In the genomic region with DNA sequence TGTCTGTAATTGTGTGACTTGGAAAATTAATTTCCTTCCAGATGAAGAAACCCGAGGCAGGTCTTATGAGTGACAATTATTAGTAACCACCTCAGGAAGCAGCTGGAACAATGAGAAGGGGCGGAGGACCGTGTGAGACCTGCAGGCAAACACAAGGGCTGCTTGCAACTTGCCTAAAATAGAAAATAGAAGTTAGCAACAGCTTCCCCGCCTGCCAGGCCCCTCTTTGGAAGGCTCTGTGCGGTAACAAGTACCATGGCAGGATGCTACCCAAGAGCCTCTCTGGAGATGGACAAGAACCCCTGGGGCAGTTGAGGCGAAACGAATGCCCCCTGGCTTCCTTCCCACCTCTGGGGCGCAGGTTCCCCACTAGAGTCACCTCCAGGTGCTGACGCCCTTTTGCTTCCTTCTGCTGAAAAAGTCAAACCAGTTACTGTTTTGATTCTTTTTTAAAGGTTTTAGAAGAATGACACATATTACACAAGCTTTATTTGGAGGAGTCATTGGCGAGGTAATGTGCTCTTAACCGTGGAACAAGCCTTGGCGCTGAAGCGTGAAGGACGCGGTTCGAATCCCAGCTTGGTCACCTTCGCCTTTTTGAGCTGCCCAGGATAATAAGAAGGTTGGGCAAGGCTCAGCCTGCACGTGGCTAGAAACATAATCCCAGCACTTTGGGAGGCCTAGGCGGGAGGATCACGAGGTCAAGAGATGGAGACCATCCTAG, we compare ENCODE assay signal across 10 cellular contexts. TPM values are rescaled to one million over a fixed set of nuclear protein-coding genes. Genes with fewer than 3 reads are reported as not detected.
DNase-seq lines count a peak whose midpoint lies in the region; ATAC-seq and TF ChIP-seq lines count a peak whose summit lies in the region.
"Had no signal": no experiment of that assay in that cellular context is flagged by ENCODE, and none has a peak within 500 bp of the region (broad histone marks: within the 10 kb centered on the region; RNA-seq: fewer than 3 reads in every experiment).

No MANE protein-coding gene starts in this region.

- TF ChIP-seq CTCF in hepatocyte (IDR thresholded peaks at IDR 0.05; ENCODE audit: poor library complexity) (no peak), testis (IDR thresholded peaks at IDR 0.05) (no peak)

- CTCF ChIA-PET in activated CD4-positive, alpha-beta T cell treated with anti-CD3 and anti-CD28 coated beads for 36 hours (lab: Charles Lee) = interaction anchor here (0.7 to 5.2 kb wide), 13 partner anchors 8 to 539 kb away, joined by 3 to 39 read pairs (median 4); no protein-coding TSS in a partner anchor
- CTCF ChIA-PET in activated CD8-positive, alpha-beta T cell treated with anti-CD3 and anti-CD28 coated beads, Interleukin-2, amount 10 ng/mL, durations not matched to agents 7 days and 5 days (lab: Charles Lee) = interaction anchor here (0.6 to 3.6 kb wide), 5 partner anchors 13 to 278 kb away, joined by 3 to 13 read pairs (median 8); no protein-coding TSS in a partner anchor

- H3K79me2 ChIP-seq in hepatocyte = no peaks in the 10 kb centered on the region

- peaks cover 6% of the 10 kb centered on the region for H3K4me1 Mint-ChIP-seq in activated CD4-positive, alpha-beta T cell treated with anti-CD3 and anti-CD28 coated beads for 36 hours
- H3K4me1 Mint-ChIP-seq in activated CD8-positive, alpha-beta T cell treated with anti-CD3 and anti-CD28 coated beads, Interleukin-2, amount 10 ng/mL, durations not matched to agents 7 days and 5 days (ENCODE audit: low read depth) = peaks cover 9% of the 10 kb centered on the region

- no peak for DNase-seq in activated CD4-positive, alpha-beta T cell treated with anti-CD3 and anti-CD28 coated beads for 36 hours
- DNase-seq in activated CD4-positive, alpha-beta T cell treated with anti-CD3 and anti-CD28 coated beads for 4 hours = no peak
- no peak for DNase-seq in activated CD8-positive, alpha-beta T cell treated with anti-CD3 and anti-CD28 coated beads, Interleukin-2, amount 10 ng/mL, durations not matched to agents 7 days and 5 days
- DNase-seq in hepatocyte (ENCODE audit: low spot score) = no peak
- DNase-seq in testis = peak; percentile 21

- no peaks in the 10 kb centered on the region for H3K9me3 Mint-ChIP-seq in activated CD4-positive, alpha-beta T cell treated with anti-CD3 and anti-CD28 coated beads for 36 hours (ENCODE audit: low read depth)
- H3K9me3 Mint-ChIP-seq in activated CD8-positive, alpha-beta T cell treated with anti-CD3 and anti-CD28 coated beads, Interleukin-2, amount 10 ng/mL, durations not matched to agents 7 days and 5 days (ENCODE audit: insufficient read depth) = no peaks in the 10 kb centered on the region

- TF ChIP-seq POLR2A in testis (IDR thresholded peaks at IDR 0.05) = no peak

- H3K4me1 ChIP-seq in hepatocyte (ENCODE audit: insufficient read depth) (peaks cover 4% of the 10 kb centered on the region), testis (peaks cover 6% of the 10 kb centered on the region)

- no peak overlapping the region for H2AFZ ChIP-seq in hepatocyte

- no peaks in the 10 kb centered on the region for H3K36me3 Mint-ChIP-seq in activated CD4-positive, alpha-beta T cell treated with anti-CD3 and anti-CD28 coated beads for 36 hours (ENCODE audit: low read depth)
- H3K36me3 Mint-ChIP-seq in activated CD8-positive, alpha-beta T cell treated with anti-CD3 and anti-CD28 coated beads, Interleukin-2, amount 10 ng/mL, durations not matched to agents 7 days and 5 days (ENCODE audit: low read depth) = no peaks in the 10 kb centered on the region

- peak overlapping the region; percentile 40 for H3K4me3 Mint-ChIP-seq in activated CD4-positive, alpha-beta T cell treated with anti-CD3 and anti-CD28 coated beads for 36 hours
- peak overlapping the region; percentile 51 for H3K4me3 Mint-ChIP-seq in activated CD8-positive, alpha-beta T cell treated with anti-CD3 and anti-CD28 coated beads, Interleukin-2, amount 10 ng/mL, durations not matched to agents 7 days and 5 days

- H3K27me3 ChIP-seq in hepatocyte (peaks cover 13% of the 10 kb centered on the region), testis (no peaks in the 10 kb centered on the region)

- H3K4me3 ChIP-seq in hepatocyte (no peak overlapping the region), testis (peak overlapping the region; percentile 48 to 63)

- POLR2A ChIA-PET in activated CD4-positive, alpha-beta T cell treated with anti-CD3 and anti-CD28 coated beads for 36 hours (lab: Charles Lee) = interaction anchor here (0.5 kb wide), 1 partner anchor 142 kb away, joined by 3 read pairs; no protein-coding TSS in a partner anchor
- POLR2A ChIA-PET in activated CD8-positive, alpha-beta T cell treated with anti-CD3 and anti-CD28 coated beads, Interleukin-2, amount 10 ng/mL, durations not matched to agents 7 days and 5 days (lab: Charles Lee) = no interaction called here

- H4K20me1 ChIP-seq in hepatocyte (ENCODE audit: insufficient read depth, poor library complexity, severe bottlenecking) = no peaks in the 10 kb centered on the region

- 89% methylated on average over 20 of the region's 20 CpGs for WGBS in hepatocyte (ENCODE audit: low lambda C conversion rate, missing lambda C conversion rate)
- WGBS in testis, 2 donors = 50 to 59% methylated on average over 20 of the region's 20 CpGs

- no peak overlapping the region for H3K27ac Mint-ChIP-seq in activated CD4-positive, alpha-beta T cell treated with anti-CD3 and anti-CD28 coated beads for 36 hours
- no peak overlapping the region for H3K27ac Mint-ChIP-seq in activated CD8-positive, alpha-beta T cell treated with anti-CD3 and anti-CD28 coated beads, Interleukin-2, amount 10 ng/mL, durations not matched to agents 7 days and 5 days

- no peak for ATAC-seq in activated CD4-positive, alpha-beta T cell treated with anti-CD3 and anti-CD28 coated beads for 36 hours
- ATAC-seq in activated CD8-positive, alpha-beta T cell treated with anti-CD3 and anti-CD28 coated beads, Interleukin-2, amount 10 ng/mL, durations not matched to agents 7 days and 5 days = no peak
- ATAC-seq in GM21723 (IDR thresholded peaks at IDR 0.05; ENCODE audit: unreplicated experiment) (no peak), HG02981 (IDR thresholded peaks at IDR 0.05; ENCODE audit: unreplicated experiment) (no peak), GM21619 (IDR thresholded peaks at IDR 0.05; ENCODE audit: unreplicated experiment) (no peak)

- peaks cover 28% of the 10 kb centered on the region for H3K27me3 Mint-ChIP-seq in activated CD4-positive, alpha-beta T cell treated with anti-CD3 and anti-CD28 coated beads for 36 hours
- peaks cover 31% of the 10 kb centered on the region for H3K27me3 Mint-ChIP-seq in activated CD8-positive, alpha-beta T cell treated with anti-CD3 and anti-CD28 coated beads, Interleukin-2, amount 10 ng/mL, durations not matched to agents 7 days and 5 days (ENCODE audit: low read depth)

- intact Hi-C loops in activated CD4-positive, alpha-beta T cell treated with anti-CD3 and anti-CD28 coated beads for 36 hours (cut with DNase I, micrococcal nuclease) = loop anchor here (2.0 to 10.0 kb wide), 5 partner anchors 103 to 616 kb away; a partner anchor contains a TSS
- intact Hi-C loops in testis (cut with DNase I; ENCODE audit: low total_unique reads) = loop anchor here (5.0 kb wide), 1 partner anchor 411 kb away; a partner anchor contains a TSS

- peak overlapping the region; percentile 92 for H3K4me2 ChIP-seq in hepatocyte

- H3K9me3 ChIP-seq in hepatocyte (ENCODE audit: low read depth) = no peaks in the 10 kb centered on the region
- no peaks in the 10 kb centered on the region for H3K9me3 ChIP-seq in testis

- H3K9me2 ChIP-seq in hepatocyte (replicated peaks; ENCODE audit: insufficient read depth) = no peaks in the 10 kb centered on the region

- H3K36me3 ChIP-seq in hepatocyte (replicated peaks; ENCODE audit: insufficient read depth, low read depth) (no peaks in the 10 kb centered on the region), testis (ENCODE audit: low read depth, missing control alignments) (no peaks in the 10 kb centered on the region)

- H3K27ac ChIP-seq in hepatocyte (no peak overlapping the region), testis (peak overlapping the region in 1 of 2 donors; percentile 70)

RNA-seq across cellular contexts. Expression of a gene that starts 47.0 kb away (rescaled TPM):
- total RNA-seq in activated CD4-positive, alpha-beta T cell treated with anti-CD3 and anti-CD28 coated beads for 36 hours = under 1 TPM; 0.09 to 0.14 TPM
- under 1 TPM; 0.18 to 0.29 TPM for total RNA-seq in activated CD8-positive, alpha-beta T cell treated with anti-CD3 and anti-CD28 coated beads, Interleukin-2, amount 10 ng/mL, durations not matched to agents 7 days and 5 days
- total RNA-seq in hepatocyte (12.4 and 13.8 TPM in 2 replicates), testis (10 to 100 TPM in 1 of 2 donors, 1 to 10 TPM in 1; 10.0 to 11.1 TPM)
- polyA plus RNA-seq in hepatocyte (9.7 and 10.5 TPM in 2 replicates), testis (ENCODE audit: insufficient read depth, low read depth, low replicate concordance) (17.9 TPM)

RNA-seq across cellular contexts. Expression of a gene that starts 50.3 kb away (rescaled TPM):
- not detected for total RNA-seq in activated CD4-positive, alpha-beta T cell treated with anti-CD3 and anti-CD28 coated beads for 36 hours
- total RNA-seq in activated CD8-positive, alpha-beta T cell treated with anti-CD3 and anti-CD28 coated beads, Interleukin-2, amount 10 ng/mL, durations not matched to agents 7 days and 5 days = not detected
- total RNA-seq in hepatocyte (not detected in 2 replicates), testis (1 to 10 TPM; 3.6 to 4.3 TPM)
- polyA plus RNA-seq in hepatocyte (not detected in 2 replicates), testis (ENCODE audit: insufficient read depth, low read depth, low replicate concordance) (3.0 TPM)
- total RNA-seq: HT1080, RPMI7951 had no signal

Comparison
In these comparisons a context has a peak if more than half of its experiments do, and no peak if none do; other contexts are left out.
1. RNA of a gene that starts 47.0 kb away (total RNA-seq): 12.4 to 13.8 TPM in hepatocyte and 10.0 to 11.1 TPM in testis; 0.18 to 0.29 TPM in activated CD8-positive, alpha-beta T cell treated with anti-CD3 and anti-CD28 coated beads, Interleukin-2, amount 10 ng/mL, durations not matched to agents 7 days and 5 days and 0.09 to 0.14 TPM in activated CD4-positive, alpha-beta T cell treated with anti-CD3 and anti-CD28 coated beads for 36 hours; every median in the first group is over 4 times any median in the second.